Comparison of ENCODE assay signal across 1 cellular context in the genomic region with DNA sequence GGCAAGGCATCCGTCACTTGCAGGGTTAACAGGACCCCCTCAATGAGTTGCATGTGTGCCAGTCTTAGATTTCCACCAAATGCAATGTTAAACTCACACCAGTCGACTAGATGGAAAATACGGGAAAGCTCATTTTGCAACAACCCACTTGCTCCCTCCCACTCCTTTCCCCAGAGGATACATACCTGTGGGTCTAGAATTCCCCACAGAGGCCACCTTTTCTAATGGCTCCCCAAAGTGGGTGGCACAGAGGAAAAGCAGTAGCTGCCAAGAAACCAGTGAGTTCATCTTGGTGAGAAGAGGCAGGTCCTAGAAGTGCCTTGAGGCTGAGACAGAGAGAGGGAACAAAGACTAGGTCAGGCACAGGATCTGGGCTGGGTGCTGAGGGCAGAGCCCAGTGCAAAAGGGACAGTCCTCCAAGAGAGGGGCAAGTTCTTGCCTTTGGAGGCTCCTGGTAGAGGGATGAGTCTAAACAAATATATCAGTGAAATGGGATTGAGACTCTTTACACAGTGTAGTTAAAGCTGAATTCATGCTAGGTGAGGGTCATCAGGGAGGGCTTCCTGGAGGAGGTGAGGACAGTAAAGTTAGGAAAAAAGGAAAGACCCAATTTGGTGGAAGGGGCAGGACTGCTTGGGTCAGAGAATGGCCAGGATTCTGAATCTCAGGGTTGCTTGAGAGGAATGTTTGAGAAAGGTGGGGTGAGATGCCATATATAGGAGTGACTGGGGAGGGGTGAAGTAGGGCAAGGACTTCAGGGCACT.
TF ChIP-seq lines count a peak whose summit lies in the region.

No MANE protein-coding gene starts in this region.

TF ChIP-seq in IMR-90, 13 proteins besides CTCF, POLR2A, EP300 and RAD21 (continued from another document):
- TF ChIP-seq, protein P1, sequence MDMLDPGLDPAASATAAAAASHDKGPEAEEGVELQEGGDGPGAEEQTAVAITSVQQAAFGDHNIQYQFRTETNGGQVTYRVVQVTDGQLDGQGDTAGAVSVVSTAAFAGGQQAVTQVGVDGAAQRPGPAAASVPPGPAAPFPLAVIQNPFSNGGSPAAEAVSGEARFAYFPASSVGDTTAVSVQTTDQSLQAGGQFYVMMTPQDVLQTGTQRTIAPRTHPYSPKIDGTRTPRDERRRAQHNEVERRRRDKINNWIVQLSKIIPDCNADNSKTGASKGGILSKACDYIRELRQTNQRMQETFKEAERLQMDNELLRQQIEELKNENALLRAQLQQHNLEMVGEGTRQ (IDR thresholded peaks at IDR 0.05; ENCODE audit: low read depth, low read length), result no peak
- no peak for TF ChIP-seq BHLHE40 (IDR thresholded peaks at IDR 0.05; ENCODE audit: low read depth, low read length)
